In the genomic region with DNA sequence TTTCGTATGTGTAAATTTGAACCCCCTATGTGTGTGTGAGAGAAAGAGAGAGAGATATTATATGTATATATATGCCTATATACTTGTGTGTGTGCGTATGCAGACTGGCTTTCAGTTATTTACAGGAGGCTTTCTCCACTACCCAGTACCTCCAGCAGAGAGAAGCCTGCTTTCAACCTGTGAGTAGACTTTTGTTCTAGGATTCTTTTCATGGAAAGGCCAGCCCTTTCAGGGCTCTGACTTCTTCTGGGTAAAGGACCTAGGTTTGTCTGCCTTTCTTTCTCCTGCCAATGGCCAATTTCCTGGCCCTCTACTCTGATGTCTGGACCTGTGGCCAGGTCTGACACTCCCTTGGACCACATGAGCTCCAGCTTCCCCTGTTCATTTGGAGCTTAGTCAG, we compare ENCODE assay signal across 20 cellular contexts.
"Had no signal": no experiment of that assay in that cellular context is flagged by ENCODE, and none has a peak within 500 bp of the region (broad histone marks: within the 10 kb centered on the region; RNA-seq: fewer than 3 reads in every experiment).

No MANE protein-coding gene starts in this region.

- H3K27ac ChIP-seq: gastrocnemius medialis, heart right ventricle, spleen, testis, tibial nerve, upper lobe of right lung, vagina had no signal

- H3K9me3 ChIP-seq: gastrocnemius medialis, heart right ventricle, spleen, testis, tibial nerve, upper lobe of right lung, vagina had no signal

- H3K27me3 Mint-ChIP-seq: naive thymus-derived CD4-positive, alpha-beta T cell; stimulated activated naive B cell treated with anti-CD40 and anti-IgM and Interleukin-4, amounts not matched to agents 10 μg/mL and 1 μg/mL and 100 μg/mL, for 72 hours; stimulated activated naive CD8-positive, alpha-beta T cell treated with anti-CD3 and anti-CD28 coated beads, Interleukin-15, amount 100 ng/mL, for 72 hours had no signal

- H3K36me3 ChIP-seq: gastrocnemius medialis, upper lobe of right lung, vagina had no signal

- H3K4me3 ChIP-seq: dorsolateral prefrontal cortex, gastrocnemius medialis, heart right ventricle, spleen, testis, tibial nerve, upper lobe of right lung, vagina had no signal

- H3K27me3 ChIP-seq: dorsolateral prefrontal cortex, gastrocnemius medialis, heart right ventricle, spleen, testis, tibial nerve, upper lobe of right lung, vagina had no signal

- H3K27ac Mint-ChIP-seq: nephron progenitor cell; stimulated activated naive CD8-positive, alpha-beta T cell treated with anti-CD3 and anti-CD28 coated beads, Interleukin-15, amount 100 ng/mL, for 72 hours had no signal

- H3K4me1 ChIP-seq: gastrocnemius medialis, testis, tibial nerve, upper lobe of right lung, vagina had no signal

- H3K4me3 Mint-ChIP-seq: naive thymus-derived CD4-positive, alpha-beta T cell; nephron progenitor cell; stimulated activated naive B cell treated with anti-CD40 and anti-IgM and Interleukin-4, amounts not matched to agents 10 μg/mL and 1 μg/mL and 100 μg/mL, for 72 hours; stimulated activated naive CD8-positive, alpha-beta T cell treated with anti-CD3 and anti-CD28 coated beads, Interleukin-15, amount 100 ng/mL, for 72 hours had no signal

- DNase-seq: effector CD8-positive, alpha-beta T cell; gastrocnemius medialis; heart right ventricle; hypothalamus; kidney glomerular epithelial cell; mammary epithelial cell; naive thymus-derived CD4-positive, alpha-beta T cell; nephron progenitor cell; posterior cingulate gyrus; spleen; stimulated activated CD4-positive, alpha-beta T cell treated with anti-CD3 and anti-CD28 coated beads, Interleukin-15, amount 100 ng/mL, for 24 hours; stimulated activated CD4-positive, alpha-beta T cell treated with anti-CD3 and anti-CD28 coated beads, Interleukin-1b, Interleukin-23, amount 100 ng/mL, for 48 hours; stimulated activated CD4-positive, alpha-beta T cell treated with anti-CD3 and anti-CD28 coated beads, Interleukin-4, amount 100 ng/mL, for 24 hours; stimulated activated naive B cell treated with anti-CD40 and anti-IgM and Interleukin-4, amounts not matched to agents 10 μg/mL and 1 μg/mL and 100 μg/mL, for 72 hours; stimulated activated naive CD8-positive, alpha-beta T cell treated with anti-CD3 and anti-CD28 coated beads, Interleukin-15, amount 100 ng/mL, for 72 hours; testis; upper lobe of right lung had no signal

- H3K9me3 Mint-ChIP-seq: nephron progenitor cell; stimulated activated naive B cell treated with anti-CD40 and anti-IgM and Interleukin-4, amounts not matched to agents 10 μg/mL and 1 μg/mL and 100 μg/mL, for 72 hours had no signal

- H3K4me1 Mint-ChIP-seq: nephron progenitor cell had no signal
